ENCODE assay signal across 17 cellular contexts in the genomic region with DNA sequence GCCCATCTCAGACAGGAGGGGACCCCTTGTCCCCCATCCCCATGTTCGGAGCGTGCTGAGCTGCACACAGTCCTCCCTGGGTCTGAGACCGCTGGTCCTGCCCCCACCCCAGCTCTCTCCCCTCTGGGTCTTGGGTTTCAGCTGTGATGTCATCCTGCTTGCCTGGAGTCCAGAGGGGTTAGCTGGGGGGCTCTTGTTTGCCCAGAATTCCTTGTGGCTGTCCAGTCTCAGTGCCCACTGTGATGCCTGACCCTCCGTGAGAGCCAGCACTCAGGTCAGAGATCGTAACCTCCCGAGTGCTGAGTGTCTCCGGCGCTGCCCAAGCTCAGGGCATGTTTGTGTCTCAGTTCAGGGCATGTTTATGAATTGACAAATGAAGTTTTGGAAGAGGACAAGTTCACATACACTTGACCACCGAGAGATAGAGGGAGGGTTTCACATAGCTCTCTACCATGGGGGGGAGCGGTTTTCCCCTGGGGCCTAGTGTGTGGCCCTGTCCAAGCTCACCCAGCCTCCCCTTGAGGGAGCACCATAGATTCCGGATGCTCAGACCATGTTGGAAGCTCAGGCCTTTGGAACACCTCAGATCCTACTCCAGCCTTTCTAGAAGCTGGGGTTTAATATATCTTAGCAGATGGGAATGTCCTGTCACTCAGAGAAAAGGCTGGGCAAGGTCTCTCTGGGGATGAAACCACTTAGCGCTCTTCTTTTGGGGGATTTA.
A peak's percentile ranks its signal among the peaks of the same experiment; 100 is the strongest.
DNase-seq lines count a peak whose midpoint lies in the region; ATAC-seq and TF ChIP-seq lines count a peak whose summit lies in the region.
"Had no signal": no experiment of that assay in that cellular context is flagged by ENCODE, and none has a peak within 500 bp of the region (broad histone marks: within the 10 kb centered on the region; RNA-seq: fewer than 3 reads in every experiment).

No MANE protein-coding gene starts in this region.

- no TSS peak for BruUV-seq in Caco-2 (replicated peaks; lab: Mats Ljungman, UMichigan)
- BruUV-seq in PC-9 (replicated peaks; lab: Mats Ljungman, UMichigan) = no TSS peak

- no peaks in the 10 kb centered on the region for H3K9me3 ChIP-seq in Caco-2
- no peaks in the 10 kb centered on the region for H3K9me3 ChIP-seq in PC-9 (ENCODE audit: insufficient read depth, low read depth)
- H3K9me3 ChIP-seq: gastroesophageal sphincter, left lung, pancreas had no signal

- H3K27me3 Mint-ChIP-seq in Caco-2 (ENCODE audit: insufficient read depth, unreplicated experiment) (no peaks in the 10 kb centered on the region), natural killer cell (ENCODE audit: low read depth in 2 of 2) (peaks cover 0 to 5% of the 10 kb centered on the region in 2 donors)
- H3K27me3 Mint-ChIP-seq in activated T-helper 2 cell treated with anti-CD3 and anti-CD28 coated beads, Interferon-gamma antibody, Interleukin-2, Interleukin-4, amounts not matched to agents 10 μg/mL and 5 μg/mL and 100 μg/mL, durations not matched to agents 14 hours and 24 hours and 36 hours (ENCODE audit: low read depth) = peaks cover 6% of the 10 kb centered on the region

- H3K36me3 ChIP-seq in Caco-2 (ENCODE audit: control insufficient read depth, insufficient read depth, low read length) = no peaks in the 10 kb centered on the region
- no peaks in the 10 kb centered on the region for H3K36me3 ChIP-seq in PC-9 (ENCODE audit: low read depth)
- H3K36me3 ChIP-seq: brain microvascular endothelial cell, gastroesophageal sphincter, left lung, pancreas had no signal

- H3K9me3 Mint-ChIP-seq in Caco-2 (ENCODE audit: unreplicated experiment) (no peaks in the 10 kb centered on the region), natural killer cell (no peaks in the 10 kb centered on the region)
- H3K9me3 Mint-ChIP-seq in activated T-helper 2 cell treated with anti-CD3 and anti-CD28 coated beads, Interferon-gamma antibody, Interleukin-2, Interleukin-4, amounts not matched to agents 10 μg/mL and 5 μg/mL and 100 μg/mL, durations not matched to agents 14 hours and 24 hours and 36 hours = no peaks in the 10 kb centered on the region
- H3K9me3 Mint-ChIP-seq: activated naive CD8-positive, alpha-beta T cell treated with anti-CD3 and anti-CD28 coated beads, Interleukin-2, amount 50 U/mL, for 24 hours had no signal

- no peak overlapping the region for H3K4me2 ChIP-seq in PC-9

- intact Hi-C loops in Caco-2 (cut with micrococcal nuclease; ENCODE audit: unreplicated experiment) = no loop called here
- intact Hi-C loops in activated T-helper 2 cell treated with anti-CD3 and anti-CD28 coated beads, Interferon-gamma antibody, Interleukin-2, Interleukin-4, amounts not matched to agents 10 μg/mL and 5 μg/mL and 100 μg/mL, durations not matched to agents 14 hours and 24 hours and 36 hours (cut with micrococcal nuclease) = no loop called here
- intact Hi-C loops in natural killer cell (cut with micrococcal nuclease) = no loop called here
- intact Hi-C loops in PC-9 (cut with micrococcal nuclease; ENCODE audit: unreplicated experiment) = no loop called here

- POLR2A ChIA-PET in Caco-2 (lab: Charles Lee) = no interaction called here
- POLR2A ChIA-PET in PC-9 (lab: Charles Lee; ENCODE audit: unreplicated experiment) = no interaction called here

- no peak overlapping the region for H3K27ac ChIP-seq in PC-9
- H3K27ac ChIP-seq: brain microvascular endothelial cell, gastroesophageal sphincter, left lung, pancreas had no signal

- H3K4me3 ChIP-seq in Caco-2 (ENCODE audit: low read depth, low read length) (no peak overlapping the region), PC-9 (no peak overlapping the region)
- H3K4me3 ChIP-seq: gastroesophageal sphincter, left lung, pancreas had no signal

- H3K79me2 ChIP-seq in PC-9 (ENCODE audit: low read depth) = no peaks in the 10 kb centered on the region

- H3K27me3 ChIP-seq in Caco-2 (replicated peaks; ENCODE audit: control insufficient read depth, insufficient read depth, low read length) (no peaks in the 10 kb centered on the region), PC-9 (ENCODE audit: insufficient read depth, low read depth) (no peaks in the 10 kb centered on the region)
- H3K27me3 ChIP-seq: brain microvascular endothelial cell, pancreas had no signal

- H3K4me1 ChIP-seq in Caco-2 = peaks cover 20% of the 10 kb centered on the region
- H3K4me1 ChIP-seq in PC-9 (replicated peaks; ENCODE audit: insufficient read depth) = no peaks in the 10 kb centered on the region
- H3K4me1 ChIP-seq: gastroesophageal sphincter, left lung, pancreas had no signal

- DNase-seq in Ammon's horn (ENCODE audit: low spot score) (peak; percentile 0), Caco-2 (peak; percentile 0 to 23), natural killer cell (peak; percentile 11), PC-9 (no peak), SHP77 (lab: John Stamatoyannopoulos, UW) (no peak), cerebellar nuclear complex (lab: John Stamatoyannopoulos, UW) (no peak)
- peak; percentile 4 for DNase-seq in activated T-helper 2 cell treated with anti-CD3 and anti-CD28 coated beads, Interferon-gamma antibody, Interleukin-2, Interleukin-4, amounts not matched to agents 10 μg/mL and 5 μg/mL and 100 μg/mL, durations not matched to agents 14 hours and 24 hours and 36 hours (ENCODE audit: low spot score)
- DNase-seq: activated naive CD8-positive, alpha-beta T cell treated with anti-CD3 and anti-CD28 coated beads, Interleukin-2, amount 50 U/mL, for 24 hours; brain microvascular endothelial cell; erythroblast; KG1; NCI-H1048; NCI-H526 treated with DMSO at 0.1 percent for 48 hours had no signal

- H3K4me3 Mint-ChIP-seq in Caco-2 (ENCODE audit: unreplicated experiment) (no peak overlapping the region), natural killer cell (no peak overlapping the region)
- H3K4me3 Mint-ChIP-seq in activated T-helper 2 cell treated with anti-CD3 and anti-CD28 coated beads, Interferon-gamma antibody, Interleukin-2, Interleukin-4, amounts not matched to agents 10 μg/mL and 5 μg/mL and 100 μg/mL, durations not matched to agents 14 hours and 24 hours and 36 hours (ENCODE audit: low read depth) = no peak overlapping the region
- H3K4me3 Mint-ChIP-seq: activated naive CD8-positive, alpha-beta T cell treated with anti-CD3 and anti-CD28 coated beads, Interleukin-2, amount 50 U/mL, for 24 hours had no signal

- H3K9me2 ChIP-seq in PC-9 (ENCODE audit: insufficient read depth) = no peaks in the 10 kb centered on the region

- H3K27ac Mint-ChIP-seq in Caco-2 (ENCODE audit: unreplicated experiment) (no peak overlapping the region), natural killer cell (no peak overlapping the region)
- H3K27ac Mint-ChIP-seq in activated T-helper 2 cell treated with anti-CD3 and anti-CD28 coated beads, Interferon-gamma antibody, Interleukin-2, Interleukin-4, amounts not matched to agents 10 μg/mL and 5 μg/mL and 100 μg/mL, durations not matched to agents 14 hours and 24 hours and 36 hours = no peak overlapping the region
- H3K27ac Mint-ChIP-seq: activated naive CD8-positive, alpha-beta T cell treated with anti-CD3 and anti-CD28 coated beads, Interleukin-2, amount 50 U/mL, for 24 hours had no signal

- no peaks in the 10 kb centered on the region for H4K20me1 ChIP-seq in PC-9 (ENCODE audit: insufficient read depth)

- no peaks in the 10 kb centered on the region for H3F3A ChIP-seq in PC-9 (ENCODE audit: insufficient read depth, low read depth)

- TF ChIP-seq CTCF in Caco-2 (IDR thresholded peaks at IDR 0.05; ENCODE audit: insufficient read depth in 1 of 2, low read depth in 1 of 2, low read length in 1 of 2, severe bottlenecking in 1 of 2, unreplicated experiment in 1 of 2) (no peak), natural killer cell (IDR thresholded peaks at IDR 0.05) (no peak), PC-9 (conservative IDR thresholded peaks at IDR 0.05) (no peak)

- H3K36me3 Mint-ChIP-seq in Caco-2 (ENCODE audit: insufficient read depth, unreplicated experiment) (peaks cover 5% of the 10 kb centered on the region), natural killer cell (no peaks in the 10 kb centered on the region)
- no peaks in the 10 kb centered on the region for H3K36me3 Mint-ChIP-seq in activated T-helper 2 cell treated with anti-CD3 and anti-CD28 coated beads, Interferon-gamma antibody, Interleukin-2, Interleukin-4, amounts not matched to agents 10 μg/mL and 5 μg/mL and 100 μg/mL, durations not matched to agents 14 hours and 24 hours and 36 hours (ENCODE audit: low read depth)

- CTCF ChIA-PET in Caco-2 (lab: Charles Lee) = no interaction called here
- CTCF ChIA-PET in PC-9 (lab: Charles Lee) = no interaction called here

- ATAC-seq in natural killer cell (no peak), HG03196 (IDR thresholded peaks at IDR 0.05; ENCODE audit: unreplicated experiment) (no peak)
- ATAC-seq: activated naive CD8-positive, alpha-beta T cell treated with anti-CD3 and anti-CD28 coated beads, Interleukin-2, amount 50 U/mL, for 24 hours; gastroesophageal sphincter; left lung; pancreas had no signal

- no peaks in the 10 kb centered on the region for H3K4me1 Mint-ChIP-seq in Caco-2 (ENCODE audit: low read depth, unreplicated experiment)
- H3K4me1 Mint-ChIP-seq in activated T-helper 2 cell treated with anti-CD3 and anti-CD28 coated beads, Interferon-gamma antibody, Interleukin-2, Interleukin-4, amounts not matched to agents 10 μg/mL and 5 μg/mL and 100 μg/mL, durations not matched to agents 14 hours and 24 hours and 36 hours (ENCODE audit: low read depth) = no peaks in the 10 kb centered on the region
- peaks cover 5 to 9% of the 10 kb centered on the region in 2 donors for H3K4me1 Mint-ChIP-seq in natural killer cell
- H3K4me1 Mint-ChIP-seq: activated naive CD8-positive, alpha-beta T cell treated with anti-CD3 and anti-CD28 coated beads, Interleukin-2, amount 50 U/mL, for 24 hours had no signal

- H2AFZ ChIP-seq in PC-9 = no peak overlapping the region

Comparison
In these comparisons a context has a peak if more than half of its experiments do, and no peak if none do; other contexts are left out.
1. DNase-seq: peak in Ammon's horn (single experiment), Caco-2 (2 of 2), activated T-helper 2 cell treated with anti-CD3 and anti-CD28 coated beads, Interferon-gamma antibody, Interleukin-2, Interleukin-4, amounts not matched to agents 10 μg/mL and 5 μg/mL and 100 μg/mL, durations not matched to agents 14 hours and 24 hours and 36 hours (single experiment) and natural killer cell (single experiment); none in PC-9 (0 of 2), SHP77 (0 of 2) and cerebellar nuclear complex (0 of 2).